In the genomic region with DNA sequence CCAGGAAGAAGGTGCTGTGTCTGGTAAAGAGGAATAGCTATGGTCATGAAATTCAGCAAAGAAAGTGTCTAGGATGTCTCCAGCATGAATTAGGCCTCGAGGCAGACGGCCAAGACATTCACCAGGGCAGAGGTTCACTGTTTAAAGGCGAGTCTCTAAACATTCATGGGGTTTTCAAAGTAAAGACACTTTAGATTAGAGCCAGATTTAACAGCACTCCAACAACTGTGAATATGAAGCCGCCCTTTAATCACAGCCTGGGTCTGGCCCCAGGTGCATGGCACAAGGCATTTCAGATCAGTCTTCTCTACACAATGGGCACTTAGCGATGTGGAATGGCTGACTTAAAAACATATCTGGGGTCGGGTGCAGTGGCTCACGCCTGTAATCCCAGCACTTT, we compare ENCODE assay signal across 16 cellular contexts.
A peak's percentile ranks its signal among the peaks of the same experiment; 100 is the strongest.
DNase-seq lines count a peak whose midpoint lies in the region; ATAC-seq, FAIRE-seq and TF ChIP-seq lines count a peak whose summit lies in the region.
"Had no signal": no experiment of that assay in that cellular context is flagged by ENCODE, and none has a peak within 500 bp of the region (broad histone marks: within the 10 kb centered on the region; RNA-seq: fewer than 3 reads in every experiment).

No MANE protein-coding gene starts in this region.

- H3K36me3 Mint-ChIP-seq in CD8-positive, alpha-beta T cell: peaks cover 50% of the 10 kb centered on the region
- H3K36me3 Mint-ChIP-seq in stimulated activated effector memory CD8-positive, alpha-beta T cell treated with anti-CD3 and anti-CD28 coated beads, Interleukin-12 subunit alpha, Interleukin-12 subunit beta, amount 100 ng/mL, for 72 hours: peaks cover 34% of the 10 kb centered on the region

- no peak overlapping the region for H3K4me3 ChIP-seq in CD8-positive, alpha-beta T cell (ENCODE audit: low read depth, low read length)
- H3K4me3 ChIP-seq in fibroblast of the aortic adventitia (ENCODE audit: low read depth, low read length): no peak overlapping the region

- no peaks in the 10 kb centered on the region for H3K9me3 ChIP-seq in CD8-positive, alpha-beta T cell (ENCODE audit: low read length)

- POLR2A ChIA-PET in CD8-positive, alpha-beta T cell (lab: Charles Lee): interaction anchor here (0.9 kb wide), 1 partner anchor 14 kb away, joined by 3 read pairs; no protein-coding TSS in a partner anchor
- POLR2A ChIA-PET in RWPE1 (lab: Yijun Ruan, JAX; ENCODE audit: low non-redundant PET): no interaction called here

- no peaks in the 10 kb centered on the region for H3K9me3 Mint-ChIP-seq in CD8-positive, alpha-beta T cell
- H3K9me3 Mint-ChIP-seq in stimulated activated effector memory CD8-positive, alpha-beta T cell treated with anti-CD3 and anti-CD28 coated beads, Interleukin-12 subunit alpha, Interleukin-12 subunit beta, amount 100 ng/mL, for 72 hours: no peaks in the 10 kb centered on the region
- H3K9me3 Mint-ChIP-seq: CD8-positive, alpha-beta memory T cell had no signal

- peak overlapping the region; percentile 64 for H3K27ac Mint-ChIP-seq in CD8-positive, alpha-beta T cell
- peak overlapping the region; percentile 64 for H3K27ac Mint-ChIP-seq in stimulated activated effector memory CD8-positive, alpha-beta T cell treated with anti-CD3 and anti-CD28 coated beads, Interleukin-12 subunit alpha, Interleukin-12 subunit beta, amount 100 ng/mL, for 72 hours
- H3K27ac Mint-ChIP-seq: B cell had no signal

- CTCF ChIA-PET in CD8-positive, alpha-beta T cell (lab: Charles Lee): no interaction called here
- CTCF ChIA-PET in RWPE1 (lab: Yijun Ruan, JAX): no interaction called here

- no peak for DNase-seq in CD8-positive, alpha-beta T cell
- peak; percentile 51 for DNase-seq in NCI-H69 (lab: John Stamatoyannopoulos, UW)
- DNase-seq in fibroblast of the aortic adventitia (ENCODE audit: low read depth): peak; percentile 4
- no peak for DNase-seq in stimulated activated effector memory CD8-positive, alpha-beta T cell treated with anti-CD3 and anti-CD28 coated beads, Interleukin-12 subunit alpha, Interleukin-12 subunit beta, amount 100 ng/mL, for 72 hours (ENCODE audit: low spot score in 2 of 2)
- no peak for DNase-seq in D721Med (ENCODE audit: insufficient read length, low spot score)
- DNase-seq in RWPE1 (ENCODE audit: low spot score): no peak
- DNase-seq in islet precursor cell: no peak
- DNase-seq: CD8-positive, alpha-beta memory T cell; GF-D8; HCEC 1CT; NCI-H2081 treated with DMSO at 0.1 percent for 48 hours; NCI-H345; NCI-H526; NK-92 treated with Interleukin-12 subunit alpha and Interleukin-12 subunit beta, amount 100 ng/mL, for 24 hours had no signal

- no peak for FAIRE-seq in D721Med (lab: Jason Lieb, UNC)
- FAIRE-seq: GM12891 had no signal

- intact Hi-C loops in CD8-positive, alpha-beta T cell (cut with DNase I, micrococcal nuclease): no loop called here

- no peak overlapping the region for H3K4me3 Mint-ChIP-seq in CD8-positive, alpha-beta T cell
- no peak overlapping the region for H3K4me3 Mint-ChIP-seq in stimulated activated effector memory CD8-positive, alpha-beta T cell treated with anti-CD3 and anti-CD28 coated beads, Interleukin-12 subunit alpha, Interleukin-12 subunit beta, amount 100 ng/mL, for 72 hours
- H3K4me3 Mint-ChIP-seq: B cell; CD8-positive, alpha-beta memory T cell had no signal

- no peaks in the 10 kb centered on the region for H3K27me3 Mint-ChIP-seq in CD8-positive, alpha-beta T cell (ENCODE audit: low read depth)
- H3K27me3 Mint-ChIP-seq: B cell; CD8-positive, alpha-beta memory T cell had no signal

- H3K4me1 ChIP-seq in CD8-positive, alpha-beta T cell (ENCODE audit: insufficient read depth, low read length): no peaks in the 10 kb centered on the region

- ATAC-seq in CD8-positive, alpha-beta T cell: no peak
- no peak for ATAC-seq in stimulated activated effector memory CD8-positive, alpha-beta T cell treated with anti-CD3 and anti-CD28 coated beads, Interleukin-12 subunit alpha, Interleukin-12 subunit beta, amount 100 ng/mL, for 72 hours

- peaks cover 47% of the 10 kb centered on the region for H3K4me1 Mint-ChIP-seq in CD8-positive, alpha-beta T cell (ENCODE audit: low read depth)
- H3K4me1 Mint-ChIP-seq in stimulated activated effector memory CD8-positive, alpha-beta T cell treated with anti-CD3 and anti-CD28 coated beads, Interleukin-12 subunit alpha, Interleukin-12 subunit beta, amount 100 ng/mL, for 72 hours: peaks cover 48% of the 10 kb centered on the region

- H3K27me3 ChIP-seq in CD8-positive, alpha-beta T cell (ENCODE audit: insufficient read depth, low read length): no peaks in the 10 kb centered on the region

- no peaks in the 10 kb centered on the region for H3K36me3 ChIP-seq in CD8-positive, alpha-beta T cell (ENCODE audit: insufficient read depth, low read length)

- TF ChIP-seq CTCF in CD8-positive, alpha-beta T cell (IDR thresholded peaks at IDR 0.05): no peak
- TF ChIP-seq CTCF in fibroblast of the aortic adventitia (IDR thresholded peaks at IDR 0.05; ENCODE audit: insufficient read depth, low read length): no peak
- no peak for TF ChIP-seq CTCF in D721Med (IDR thresholded peaks at IDR 0.05; ENCODE audit: insufficient read depth, missing control alignments)
- no peak for TF ChIP-seq CTCF in RWPE1 (conservative IDR thresholded peaks at IDR 0.05; ENCODE audit: low read depth)

- no peak overlapping the region for H3K27ac ChIP-seq in CD8-positive, alpha-beta T cell (ENCODE audit: low read depth, low read length)
- no peak overlapping the region for H3K27ac ChIP-seq in RWPE1

Comparison
In these comparisons a context has a peak if more than half of its experiments do, and no peak if none do; other contexts are left out.
1. DNase-seq: peak in NCI-H69 (single experiment) and fibroblast of the aortic adventitia (single experiment); none in CD8-positive, alpha-beta T cell (0 of 7), stimulated activated effector memory CD8-positive, alpha-beta T cell treated with anti-CD3 and anti-CD28 coated beads, Interleukin-12 subunit alpha, Interleukin-12 subunit beta, amount 100 ng/mL, for 72 hours (0 of 2), D721Med (single experiment), RWPE1 (single experiment) and islet precursor cell (single experiment).